Comparison of ENCODE assay signal across 12 cellular contexts in the genomic region with DNA sequence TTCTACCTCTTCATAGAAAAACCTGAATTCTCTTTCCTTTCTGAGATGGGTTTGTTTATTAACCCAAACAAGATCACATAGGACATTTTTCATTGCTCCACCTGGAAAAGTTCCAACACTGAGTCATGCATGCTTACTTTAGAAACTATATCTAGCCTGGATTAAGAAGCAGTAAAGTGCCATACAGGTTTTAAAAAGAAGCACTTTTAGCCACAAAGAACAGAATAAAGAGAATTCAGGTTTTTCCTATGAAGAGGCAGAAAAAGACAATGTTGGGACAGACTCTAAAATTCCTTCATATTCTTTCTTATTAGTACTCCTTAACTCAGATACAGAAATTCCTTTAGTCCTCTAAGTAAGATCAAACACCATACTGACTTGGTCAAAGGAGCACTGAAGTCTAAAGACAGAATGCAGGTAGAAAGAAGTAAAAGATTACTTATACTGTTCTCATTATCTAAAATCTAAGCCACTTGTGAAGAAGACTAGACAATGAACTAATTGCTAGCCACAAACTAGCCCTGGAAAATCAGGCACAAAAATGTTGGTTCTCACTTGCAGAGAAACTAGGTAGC.
DNase-seq lines count a peak whose midpoint lies in the region; ATAC-seq, FAIRE-seq and TF ChIP-seq lines count a peak whose summit lies in the region.
"Had no signal": no experiment of that assay in that cellular context is flagged by ENCODE, and none has a peak within 500 bp of the region (broad histone marks: within the 10 kb centered on the region; RNA-seq: fewer than 3 reads in every experiment).

No MANE protein-coding gene starts in this region.

- no peak overlapping the region for H3K14ac ChIP-seq in neuronal stem cell (ENCODE audit: low read length)

- ATAC-seq in A549 (peak; percentile 73 to 76; a peak in 5 of 6 replicates), left lung (peak; percentile 84), GM21360 (IDR thresholded peaks at IDR 0.05; ENCODE audit: unreplicated experiment) (no peak), HG02852 (IDR thresholded peaks at IDR 0.05; ENCODE audit: unreplicated experiment) (no peak)

- TF ChIP-seq RAD21 in A549 (conservative IDR thresholded peaks at IDR 0.05 in 1 of 2, IDR thresholded peaks at IDR 0.05 in 1 of 2) = no peak

- intact Hi-C loops in left lung (cut with DNase I) = no loop called here

- peak; percentile 76 for FAIRE-seq in A549 (lab: Jason Lieb, UNC)

- H2AK5ac ChIP-seq in neuronal stem cell (ENCODE audit: low read depth, low read length) = no peak overlapping the region

- H2BK5ac ChIP-seq in neuronal stem cell (ENCODE audit: low read length) = no peak overlapping the region

- POLR2A ChIA-PET in A549 (lab: Yijun Ruan, JAX) = no interaction called here

- H3K79me1 ChIP-seq in neuronal stem cell (ENCODE audit: low read depth, low read length) = no peaks in the 10 kb centered on the region

- CTCF ChIA-PET in A549 (lab: Yijun Ruan, JAX) = interaction anchor here (1.1 to 1.4 kb wide), 3 partner anchors 9 to 542 kb away, joined by 3 to 4 read pairs (median 3); no protein-coding TSS in a partner anchor

- H3K27ac ChIP-seq in A549 (peak overlapping the region; percentile 64 to 66; a peak in 5 of 6 replicates), left lung (peak overlapping the region in 1 of 2 donors; percentile 31), neuronal stem cell (replicated peaks; ENCODE audit: low read length) (no peak overlapping the region)
- H3K27ac ChIP-seq: BLaER1, lower lobe of right lung had no signal

- no peak overlapping the region for H2BK12ac ChIP-seq in neuronal stem cell (ENCODE audit: low read length)

- H3K4me2 ChIP-seq in A549 (peak overlapping the region; percentile 83), neuronal stem cell (ENCODE audit: insufficient read depth, low read length, poor library complexity, severe bottlenecking) (no peak overlapping the region)
- H3K4me2 ChIP-seq: BLaER1 had no signal

- H2BK15ac ChIP-seq in neuronal stem cell (ENCODE audit: low read length) = no peak overlapping the region

- H3K9me3 ChIP-seq in A549 (0 out of 3 replicates have a peak, but pooled peaks cover 6% of the 10 kb centered on the region), left lung (no peaks in the 10 kb centered on the region), neuronal stem cell (replicated peaks in 1 of 2; ENCODE audit: control insufficient read depth in 2 of 2, insufficient read depth in 1 of 2, low read depth in 1 of 2, low read length in 2 of 2) (peaks cover 0 to 3% of the 10 kb centered on the region in 2 donors)
- H3K9me3 ChIP-seq: BLaER1, lower lobe of right lung, tibial artery had no signal

- TF ChIP-seq EP300 in A549 (IDR thresholded peaks at IDR 0.05) = no peak

- no peak overlapping the region for H3K18ac ChIP-seq in neuronal stem cell (ENCODE audit: low read length)

- no peak overlapping the region for H2AFZ ChIP-seq in neuronal stem cell (ENCODE audit: low read length)

- H4K8ac ChIP-seq in neuronal stem cell (ENCODE audit: low read depth, low read length) = no peak overlapping the region

- H3K27me3 ChIP-seq in left lung = no peaks in the 10 kb centered on the region
- no peaks in the 10 kb centered on the region for H3K27me3 ChIP-seq in neuronal stem cell (ENCODE audit: control insufficient read depth in 3 of 3, insufficient read depth in 3 of 3, low read depth in 1 of 3, low read length in 3 of 3)
- H3K27me3 ChIP-seq: BLaER1, tibial artery had no signal

- no peak overlapping the region for H2BK120ac ChIP-seq in neuronal stem cell (ENCODE audit: low read depth, low read length)

- H3K36me3 ChIP-seq in left lung = no peaks in the 10 kb centered on the region
- H3K36me3 ChIP-seq in neuronal stem cell (replicated peaks in 1 of 2; ENCODE audit: control insufficient read depth in 2 of 2, insufficient read depth in 2 of 2, low read length in 2 of 2) = no peaks in the 10 kb centered on the region
- H3K36me3 ChIP-seq: BLaER1, lower lobe of right lung, tibial artery had no signal

- no peak overlapping the region for H3K23ac ChIP-seq in neuronal stem cell (ENCODE audit: low read depth, low read length, poor library complexity)

- no peak for TF ChIP-seq POLR2A in A549 (IDR thresholded peaks at IDR 0.05; ENCODE audit: low read length)

- no peak for TF ChIP-seq CTCF in A549 (IDR thresholded peaks at IDR 0.05)
- no peak for TF ChIP-seq CTCF in left lung (IDR thresholded peaks at IDR 0.05)

- H3K4me3 ChIP-seq in A549 (no peak overlapping the region), left lung (no peak overlapping the region), neuronal stem cell (ENCODE audit: low read length in 2 of 2) (no peak overlapping the region)
- H3K4me3 ChIP-seq: BLaER1, lower lobe of right lung, tibial artery had no signal

- H3K9ac ChIP-seq in neuronal stem cell (ENCODE audit: low read depth, low read length, poor library complexity) = no peak overlapping the region
- H3K9ac ChIP-seq: BLaER1 had no signal

- DNase-seq in A549 (ENCODE audit: low read depth in 1 of 2, low spot score in 1 of 2) (peak in 1 of 2 experiments; percentile 73), HT-29 (ENCODE audit: low spot score) (peak; percentile 93), cerebellar cortex (ENCODE audit: low spot score) (peak; percentile 60), left lung (no peak), neuronal stem cell (ENCODE audit: low spot score) (no peak)
- DNase-seq in NK-92 treated with Interleukin-12 subunit alpha and Interleukin-12 subunit beta, amount 100 ng/mL, for 24 hours (lab: John Stamatoyannopoulos, UW) = no peak
- DNase-seq: activated CD4-positive, alpha-beta T cell treated with anti-CD3 and anti-CD28 coated beads for 48 hours; lower lobe of right lung; tibial artery had no signal

- H3K4me1 ChIP-seq in A549 = peaks cover 23% of the 10 kb centered on the region
- H3K4me1 ChIP-seq in left lung = no peaks in the 10 kb centered on the region
- H3K4me1 ChIP-seq in neuronal stem cell (ENCODE audit: control insufficient read depth in 2 of 2, insufficient read depth in 1 of 2, low read depth in 1 of 2, low read length in 2 of 2) = peaks cover 0 to 4% of the 10 kb centered on the region in 2 donors
- H3K4me1 ChIP-seq: BLaER1, lower lobe of right lung had no signal

- H3K4ac ChIP-seq in neuronal stem cell (ENCODE audit: low read length) = no peak overlapping the region

- H4K91ac ChIP-seq in neuronal stem cell (ENCODE audit: low read depth, low read length, poor library complexity) = no peak overlapping the region

TF ChIP-seq in A549, 52 proteins besides CTCF, POLR2A, EP300 and RAD21:
- TF ChIP-seq, protein P1, sequence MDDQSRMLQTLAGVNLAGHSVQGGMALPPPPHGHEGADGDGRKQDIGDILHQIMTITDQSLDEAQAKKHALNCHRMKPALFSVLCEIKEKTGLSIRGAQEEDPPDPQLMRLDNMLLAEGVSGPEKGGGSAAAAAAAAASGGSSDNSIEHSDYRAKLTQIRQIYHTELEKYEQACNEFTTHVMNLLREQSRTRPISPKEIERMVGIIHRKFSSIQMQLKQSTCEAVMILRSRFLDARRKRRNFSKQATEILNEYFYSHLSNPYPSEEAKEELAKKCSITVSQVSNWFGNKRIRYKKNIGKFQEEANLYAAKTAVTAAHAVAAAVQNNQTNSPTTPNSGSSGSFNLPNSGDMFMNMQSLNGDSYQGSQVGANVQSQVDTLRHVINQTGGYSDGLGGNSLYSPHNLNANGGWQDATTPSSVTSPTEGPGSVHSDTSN (IDR thresholded peaks at IDR 0.05) = no peak
- TF ChIP-seq SMC3 (IDR thresholded peaks at IDR 0.05) (no peak), FOXS1 (CRISPR knock-in tag; IDR thresholded peaks at IDR 0.05) (no peak), RARB (CRISPR knock-in tag; IDR thresholded peaks at IDR 0.05) (no peak), RCOR1 (IDR thresholded peaks at IDR 0.05; ENCODE audit: low read depth, low read length) (no peak), FOSL2 (IDR thresholded peaks at IDR 0.05) (no peak), FOSL2 (CRISPR knock-in tag; IDR thresholded peaks at IDR 0.05) (peak; percentile 42), CBX8 (IDR thresholded peaks at IDR 0.05) (no peak), ZC3H11A (IDR thresholded peaks at IDR 0.05) (no peak), KDM1A (IDR thresholded peaks at IDR 0.05; ENCODE audit: low read depth) (no peak), GATA3 (IDR thresholded peaks at IDR 0.05; ENCODE audit: borderline replicate concordance) (no peak), EHMT2 (IDR thresholded peaks at IDR 0.05; ENCODE audit: low read depth) (no peak), HDAC2 (IDR thresholded peaks at IDR 0.05) (no peak), JUNB (IDR thresholded peaks at IDR 0.05) (peak; percentile 34; the same call in 1 of the 2 replicates)
- TF ChIP-seq, protein P2, sequence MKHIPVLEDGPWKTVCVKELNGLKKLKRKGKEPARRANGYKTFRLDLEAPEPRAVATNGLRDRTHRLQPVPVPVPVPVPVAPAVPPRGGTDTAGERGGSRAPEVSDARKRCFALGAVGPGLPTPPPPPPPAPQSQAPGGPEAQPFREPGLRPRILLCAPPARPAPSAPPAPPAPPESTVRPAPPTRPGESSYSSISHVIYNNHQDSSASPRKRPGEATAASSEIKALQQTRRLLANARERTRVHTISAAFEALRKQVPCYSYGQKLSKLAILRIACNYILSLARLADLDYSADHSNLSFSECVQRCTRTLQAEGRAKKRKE (CRISPR knock-in tag; IDR thresholded peaks at IDR 0.05; ENCODE audit: low read depth) = no peak
TF ChIP-seq in A549: peak in this region for 2.

Comparison
In these comparisons a context has a peak if more than half of its experiments do, and no peak if none do; other contexts are left out.
1. ATAC-seq: peak in A549 (2 of 2) and left lung (single experiment); none in GM21360 (single experiment) and HG02852 (single experiment).
2. DNase-seq: peak in HT-29 (single experiment) and cerebellar cortex (single experiment); none in left lung (0 of 2), NK-92 treated with Interleukin-12 subunit alpha and Interleukin-12 subunit beta, amount 100 ng/mL, for 24 hours (single experiment) and neuronal stem cell (single experiment).